20 cellular contexts compared by ENCODE assay signal in the genomic region with DNA sequence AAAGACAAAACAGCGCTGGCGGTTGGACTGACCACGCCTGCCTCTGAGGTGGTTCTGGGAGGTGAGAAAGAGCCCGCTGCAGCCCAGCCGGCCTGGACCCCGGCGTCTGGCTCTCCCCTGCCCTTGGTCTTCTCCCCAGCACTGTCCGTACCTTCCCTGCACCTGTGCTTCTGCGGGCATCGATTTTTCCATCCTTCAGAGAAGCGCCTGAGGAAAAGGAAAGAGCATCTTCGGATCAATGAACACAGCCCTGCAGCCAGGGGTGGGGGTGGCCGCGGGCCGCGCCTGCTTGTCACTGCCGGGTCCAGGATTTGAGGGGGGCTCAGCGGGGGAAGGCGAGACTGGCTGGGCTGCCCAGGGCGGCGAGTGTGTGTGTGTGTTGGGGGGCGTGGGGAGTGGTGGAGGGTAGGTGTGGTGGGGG.
"Had no signal": no experiment of that assay in that cellular context is flagged by ENCODE, and none has a peak within 500 bp of the region (broad histone marks: within the 10 kb centered on the region; RNA-seq: fewer than 3 reads in every experiment).

No MANE protein-coding gene starts in this region.

- H3K27me3 ChIP-seq: adrenal gland, sigmoid colon, stomach, suprapubic skin, transverse colon, vagina had no signal

- H3K36me3 ChIP-seq: adrenal gland, sigmoid colon, stomach, suprapubic skin, transverse colon, vagina had no signal

- ATAC-seq: foreskin keratinocyte, left ventricle myocardium superior had no signal

- H3K9me3 ChIP-seq: adrenal gland, sigmoid colon, stomach, suprapubic skin, transverse colon, vagina had no signal

- H3K27ac ChIP-seq: adrenal gland, foreskin keratinocyte, sigmoid colon, stomach, suprapubic skin, transverse colon, vagina had no signal

- DNase-seq: activated CD4-positive, alpha-beta memory T cell treated with anti-CD3 and anti-CD28 coated beads, Interleukin-2, amount 10 ng/mL, durations not matched to agents 7 days and 5 days; activated CD4-positive, alpha-beta T cell treated with anti-CD3 and anti-CD28 coated beads for 48 hours; activated naive CD4-positive, alpha-beta T cell; adrenal gland; cerebellar nuclear complex; cortex of kidney; effector CD4-positive, alpha-beta T cell; foreskin keratinocyte; left ventricle myocardium superior; nephron progenitor cell; occipital lobe; sigmoid colon; stimulated activated CD4-positive, alpha-beta T cell treated with anti-CD3 and anti-CD28 coated beads, Interleukin-15, amount 100 ng/mL, for 24 hours; stomach; transverse colon had no signal

- H3K9me3 Mint-ChIP-seq: activated CD4-positive, alpha-beta memory T cell treated with anti-CD3 and anti-CD28 coated beads, Interleukin-2, amount 10 ng/mL, durations not matched to agents 7 days and 5 days; stimulated activated memory B cell treated with anti-CD40 and anti-IgM and Interleukin-4, amounts not matched to agents 10 μg/mL and 1 μg/mL and 100 μg/mL, for 72 hours had no signal

- H3K4me1 Mint-ChIP-seq: activated CD4-positive, alpha-beta memory T cell treated with anti-CD3 and anti-CD28 coated beads, Interleukin-2, amount 10 ng/mL, durations not matched to agents 7 days and 5 days had no signal

- H3K4me3 Mint-ChIP-seq: activated CD4-positive, alpha-beta memory T cell treated with anti-CD3 and anti-CD28 coated beads, Interleukin-2, amount 10 ng/mL, durations not matched to agents 7 days and 5 days; activated naive CD8-positive, alpha-beta T cell; nephron progenitor cell; stimulated activated memory B cell treated with anti-CD40 and anti-IgM and Interleukin-4, amounts not matched to agents 10 μg/mL and 1 μg/mL and 100 μg/mL, for 72 hours had no signal

- H3K36me3 Mint-ChIP-seq: activated naive CD8-positive, alpha-beta T cell; stimulated activated memory B cell treated with anti-CD40 and anti-IgM and Interleukin-4, amounts not matched to agents 10 μg/mL and 1 μg/mL and 100 μg/mL, for 72 hours had no signal

- H3K27ac Mint-ChIP-seq: activated CD4-positive, alpha-beta memory T cell treated with anti-CD3 and anti-CD28 coated beads, Interleukin-2, amount 10 ng/mL, durations not matched to agents 7 days and 5 days; activated naive CD8-positive, alpha-beta T cell; nephron progenitor cell; stimulated activated memory B cell treated with anti-CD40 and anti-IgM and Interleukin-4, amounts not matched to agents 10 μg/mL and 1 μg/mL and 100 μg/mL, for 72 hours had no signal

- H3K4me2 ChIP-seq: smooth muscle cell had no signal

- H3K27me3 Mint-ChIP-seq: activated naive CD8-positive, alpha-beta T cell had no signal

- H3K4me3 ChIP-seq: adrenal gland, sigmoid colon, smooth muscle cell, stomach, suprapubic skin, transverse colon, vagina had no signal
